Comparison of ENCODE assay signal across 31 cellular contexts in the genomic region with DNA sequence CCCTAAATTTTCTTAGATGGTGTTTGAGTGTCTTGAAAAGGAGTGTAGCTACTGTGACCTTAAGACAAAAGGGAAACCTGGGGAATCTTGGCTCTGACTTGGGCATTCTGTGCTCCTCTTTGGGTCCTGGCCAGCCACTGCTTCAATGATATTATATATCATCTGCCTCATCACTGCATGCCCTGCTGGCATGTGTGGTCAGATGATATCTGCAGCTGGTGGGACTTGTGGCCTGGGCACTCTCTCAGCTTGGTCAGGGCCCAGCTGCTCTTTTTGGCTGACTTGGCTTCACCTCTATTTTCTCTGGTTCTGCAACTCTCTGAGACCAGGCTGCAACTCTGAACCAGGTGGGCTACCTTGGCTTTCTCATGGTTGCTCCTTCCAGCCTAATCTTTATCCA.
"Had no signal": no experiment of that assay in that cellular context is flagged by ENCODE, and none has a peak within 500 bp of the region (broad histone marks: within the 10 kb centered on the region; RNA-seq: fewer than 3 reads in every experiment).

No MANE protein-coding gene starts in this region.

- H3K27ac Mint-ChIP-seq: activated B cell treated with CpG ODN at 0.5 μM for 24 hours; activated CD8-positive, alpha-beta T cell treated with anti-CD3 and anti-CD28 coated beads for 36 hours; activated naive CD8-positive, alpha-beta T cell; activated T-helper 17 cell treated with anti-CD3 and anti-CD28 coated beads, Interleukin-2, amount 50 U/mL, for 72 hours; dendritic cell treated with granulocyte-macrophage colony-stimulating factor and Interleukin-4, amounts not matched to agents 40 ng/mL and 50 ng/mL, for 4 days; endodermal cell; T-helper 17 cell; T-helper 2 cell treated with Interferon-gamma antibody and Interleukin-4, amounts not matched to agents 5 μg/mL and 100 μg/mL, for 36 hours had no signal

- H3K27ac ChIP-seq: brain microvascular endothelial cell, coronary artery, dorsolateral prefrontal cortex, heart left ventricle, WERI-Rb-1 had no signal

- H3K36me3 Mint-ChIP-seq: activated naive CD8-positive, alpha-beta T cell had no signal

- H3K4me3 Mint-ChIP-seq: activated B cell treated with CpG ODN at 0.5 μM for 24 hours; activated CD8-positive, alpha-beta T cell treated with anti-CD3 and anti-CD28 coated beads for 36 hours; activated naive CD8-positive, alpha-beta T cell; activated T-cell treated with anti-CD3 and anti-CD28 coated beads, Interleukin-2, amount 50 U/mL, for 4 hours; activated T-helper 17 cell treated with anti-CD3 and anti-CD28 coated beads, Interleukin-2, amount 50 U/mL, for 72 hours; central memory CD8-positive, alpha-beta T cell; dendritic cell treated with granulocyte-macrophage colony-stimulating factor and Interleukin-4, amounts not matched to agents 40 ng/mL and 50 ng/mL, for 4 days; endodermal cell; T-helper 17 cell; T-helper 2 cell treated with Interferon-gamma antibody and Interleukin-4, amounts not matched to agents 5 μg/mL and 100 μg/mL, for 36 hours had no signal

- H3K36me3 ChIP-seq: brain microvascular endothelial cell, heart left ventricle, WERI-Rb-1 had no signal

- H3K4me1 ChIP-seq: heart left ventricle had no signal

- ATAC-seq: activated CD4-positive, CD25-positive, alpha-beta regulatory T cell treated with anti-CD3 and anti-CD28 coated beads, Interleukin-2, amount 50 U/mL, for 24 hours; activated CD8-positive, alpha-beta T cell treated with anti-CD3 and anti-CD28 coated beads for 36 hours; activated T-cell treated with anti-CD3 and anti-CD28 coated beads, Interleukin-2, amount 50 U/mL, for 4 hours; activated T-helper 17 cell treated with anti-CD3 and anti-CD28 coated beads, Interleukin-2, amount 50 U/mL, for 72 hours; esophagus mucosa; heart left ventricle; T-helper 17 cell had no signal

- H3K27me3 ChIP-seq: brain microvascular endothelial cell, dorsolateral prefrontal cortex, heart left ventricle had no signal

- DNase-seq: activated B cell treated with CpG ODN at 0.5 μM for 24 hours; activated CD4-positive, alpha-beta T cell treated with anti-CD3 and anti-CD28 coated beads for 48 hours; activated CD4-positive, alpha-beta T cell treated with anti-CD3 and anti-CD28 coated beads, Interleukin-2, amount 50 U/mL, for 1 hour; activated CD4-positive, alpha-beta T cell treated with anti-CD3 and anti-CD28 coated beads, Interleukin-2, amount 50 U/mL, for 48 hours; activated CD8-positive, alpha-beta memory T cell treated with anti-CD3 and anti-CD28 coated beads for 24 hours; activated CD8-positive, alpha-beta T cell treated with anti-CD3 and anti-CD28 coated beads for 36 hours; activated effector memory CD4-positive, alpha-beta T cell treated with Interleukin-2 at 50 U/mL for 16 hours; activated gamma-delta T cell treated with Interleukin-2 at 50 U/mL for 16 hours; activated naive CD4-positive, alpha-beta T cell treated with anti-CD3 and anti-CD28 coated beads, Interleukin-2, amount 50 U/mL, for 16 hours; activated naive CD4-positive, alpha-beta T cell treated with Interleukin-2 at 50 U/mL for 16 hours; activated T-cell treated with anti-CD3 and anti-CD28 coated beads, Interleukin-2, amount 50 U/mL, for 4 hours; amniotic stem cell; anterior cingulate cortex; brain microvascular endothelial cell; dorsolateral prefrontal cortex; effector memory CD4-positive, alpha-beta T cell; endodermal cell; foreskin fibroblast; glutamatergic neuron; heart left ventricle; T-helper 17 cell; T1000 had no signal

- H3K27me3 Mint-ChIP-seq: activated B cell treated with CpG ODN at 0.5 μM for 24 hours; activated CD8-positive, alpha-beta T cell treated with anti-CD3 and anti-CD28 coated beads for 36 hours; activated T-helper 17 cell treated with anti-CD3 and anti-CD28 coated beads, Interleukin-2, amount 50 U/mL, for 72 hours; central memory CD8-positive, alpha-beta T cell; dendritic cell treated with granulocyte-macrophage colony-stimulating factor and Interleukin-4, amounts not matched to agents 40 ng/mL and 50 ng/mL, for 4 days; T-helper 17 cell had no signal

- H3K4me3 ChIP-seq: coronary artery, dorsolateral prefrontal cortex, heart left ventricle had no signal

- H3K4me1 Mint-ChIP-seq: activated B cell treated with CpG ODN at 0.5 μM for 24 hours; activated T-helper 17 cell treated with anti-CD3 and anti-CD28 coated beads, Interleukin-2, amount 50 U/mL, for 72 hours; central memory CD8-positive, alpha-beta T cell; endodermal cell; T-helper 17 cell had no signal
